Comparison of ENCODE assay signal across 17 cellular contexts in genomic region chrX:133265331-133265730, GRCh38. TPM values are rescaled to one million over a fixed set of nuclear protein-coding genes. Genes with fewer than 3 reads are reported as not detected.
DNase-seq lines count a peak whose midpoint lies in the region; ATAC-seq, FAIRE-seq and TF ChIP-seq lines count a peak whose summit lies in the region.
"Had no signal": no experiment of that assay in that cellular context is flagged by ENCODE, and none has a peak within 500 bp of the region (broad histone marks: within the 10 kb centered on the region; RNA-seq: fewer than 3 reads in every experiment).

No MANE protein-coding gene starts in this region.

- H3K79me2 ChIP-seq in HepG2 (ENCODE audit: insufficient read depth, low read length): no peaks in the 10 kb centered on the region
- H3K79me2 ChIP-seq in smooth muscle cell (ENCODE audit: low read depth): no peaks in the 10 kb centered on the region
- no peaks in the 10 kb centered on the region for H3K79me2 ChIP-seq in GM23248 (ENCODE audit: insufficient read depth)

- no peaks in the 10 kb centered on the region for H3K36me3 ChIP-seq in ectodermal cell (ENCODE audit: control insufficient read depth, insufficient read depth, low read length)
- no peaks in the 10 kb centered on the region for H3K36me3 ChIP-seq in HepG2 (replicated peaks in 1 of 2; ENCODE audit: control insufficient read depth in 1 of 2, insufficient read depth in 2 of 2, low read length in 2 of 2)
- no peaks in the 10 kb centered on the region for H3K36me3 ChIP-seq in smooth muscle cell (ENCODE audit: low read depth)
- no peaks in the 10 kb centered on the region for H3K36me3 ChIP-seq in GM23248 (ENCODE audit: low read depth)
- H3K36me3 ChIP-seq: BE2C had no signal

- peak; percentile 71 for TF ChIP-seq EP300 in Ishikawa (IDR thresholded peaks at IDR 0.05; ENCODE audit: borderline replicate concordance)
- TF ChIP-seq EP300 in HepG2 (IDR thresholded peaks at IDR 0.05; ENCODE audit: low read depth in 2 of 2, low read length in 2 of 2): no peak
- no peak for TF ChIP-seq EP300 in HepG2 (CRISPR knock-in tag; IDR thresholded peaks at IDR 0.05; ENCODE audit: borderline replicate concordance)

- FAIRE-seq in HepG2 (lab: Jason Lieb, UNC): no peak

- H2AFZ ChIP-seq in HepG2 (ENCODE audit: low read length): no peak overlapping the region
- H2AFZ ChIP-seq in smooth muscle cell (ENCODE audit: low read depth): no peak overlapping the region
- no peak overlapping the region for H2AFZ ChIP-seq in GM23248

- TF ChIP-seq POLR2A in HepG2 (IDR thresholded peaks at IDR 0.05; ENCODE audit: insufficient read depth in 1 of 2, low read depth in 2 of 2, low read length in 2 of 2): no peak

- DNase-seq in HepG2 (ENCODE audit: low spot score): peak; percentile 12
- DNase-seq in smooth muscle cell (lab: John Stamatoyannopoulos, UW; ENCODE audit: unreplicated experiment): no peak
- no peak for DNase-seq in activated effector memory CD4-positive, alpha-beta T cell treated with anti-CD3 and anti-CD28 coated beads, Interleukin-2, amount 50 U/mL, for 16 hours
- DNase-seq in GM23248: no peak
- DNase-seq in HPDE6-E6E7 (ENCODE audit: extremely low spot score): no peak
- DNase-seq in posterior cingulate gyrus: no peak
- DNase-seq: BE2C, midbrain, MM.1S, NCI-H2107, RPMI8226 had no signal

- H3F3A ChIP-seq in smooth muscle cell (ENCODE audit: low read depth) (no peaks in the 10 kb centered on the region), GM23248 (ENCODE audit: insufficient read depth) (no peaks in the 10 kb centered on the region)

- intact Hi-C loops in HepG2 (cut with micrococcal nuclease; ENCODE audit: unreplicated experiment) (no loop called here), posterior cingulate gyrus (cut with DNase I) (no loop called here)

- TF ChIP-seq CTCF in HepG2 (CRISPR knock-in tag; IDR thresholded peaks at IDR 0.05) (no peak), smooth muscle cell (IDR thresholded peaks at IDR 0.05; ENCODE audit: borderline replicate concordance, insufficient read depth, poor library complexity, severe bottlenecking) (no peak)

- ATAC-seq in HepG2: peak; percentile 63

- H3K27ac ChIP-seq in ectodermal cell (ENCODE audit: insufficient read depth, low read depth, low read length, poor library complexity, severe bottlenecking) (peak overlapping the region; percentile 53), HepG2 (ENCODE audit: extremely low read length, insufficient read depth, low read length) (no peak overlapping the region), smooth muscle cell (ENCODE audit: low read depth) (no peak overlapping the region), GM23248 (no peak overlapping the region)
- H3K27ac ChIP-seq: coronary artery had no signal

- no peak overlapping the region for H3K9ac ChIP-seq in HepG2 (ENCODE audit: insufficient read depth, low read depth, low read length)
- H3K9ac ChIP-seq in smooth muscle cell (ENCODE audit: low read depth): no peak overlapping the region
- no peak overlapping the region for H3K9ac ChIP-seq in GM23248

- H3K4me3 ChIP-seq in ectodermal cell (ENCODE audit: insufficient read depth, low read depth, low read length): no peak overlapping the region
- H3K4me3 ChIP-seq in HepG2 (replicated peaks in 1 of 3; ENCODE audit: insufficient read depth in 1 of 3, low read depth in 2 of 3, low read length in 3 of 3): no peak overlapping the region
- H3K4me3 ChIP-seq in smooth muscle cell: peak overlapping the region; percentile 18
- no peak overlapping the region for H3K4me3 ChIP-seq in GM23248
- H3K4me3 ChIP-seq: coronary artery had no signal

- WGBS in ectodermal cell, 2 experiments: 1 to 3% methylated on average over 13 of the region's 13 CpGs
- 3% methylated on average over 5 of the region's 13 CpGs for WGBS in HepG2 (ENCODE audit: low lambda C conversion rate)
- WGBS in smooth muscle cell (ENCODE audit: low lambda C conversion rate): 42% methylated on average over 13 of the region's 13 CpGs
- 51 to 58% methylated on average over 10 to 13 of the region's 13 CpGs for WGBS in GM23248 (ENCODE audit: low coverage in 1 of 2, low lambda C conversion rate in 2 of 2, missing lambda C conversion rate in 2 of 2), 2 experiments

- peaks cover 10% of the 10 kb centered on the region for H3K4me1 ChIP-seq in ectodermal cell (ENCODE audit: control insufficient read depth, insufficient read depth, low read length)
- H3K4me1 ChIP-seq in HepG2 (ENCODE audit: insufficient read depth, low read length): no peaks in the 10 kb centered on the region; the same call in 1 of the 2 replicates
- peaks cover 9% of the 10 kb centered on the region for H3K4me1 ChIP-seq in smooth muscle cell (ENCODE audit: low read depth)
- no peaks in the 10 kb centered on the region for H3K4me1 ChIP-seq in GM23248 (ENCODE audit: insufficient read depth)
- H3K4me1 ChIP-seq: BE2C had no signal

- H3K4me2 ChIP-seq in HepG2 (ENCODE audit: low read depth, low read length) (peak overlapping the region; percentile 55), smooth muscle cell (peak overlapping the region; percentile 69), GM23248 (ENCODE audit: unreplicated experiment) (no peak overlapping the region)

- H3K9me3 ChIP-seq in ectodermal cell (ENCODE audit: control insufficient read depth, low read length) (no peaks in the 10 kb centered on the region), HepG2 (ENCODE audit: low read length) (no peaks in the 10 kb centered on the region), smooth muscle cell (replicated peaks; ENCODE audit: low read depth) (no peaks in the 10 kb centered on the region), GM23248 (ENCODE audit: low read depth) (no peaks in the 10 kb centered on the region)
- H3K9me3 ChIP-seq: BE2C had no signal

- H4K20me1 ChIP-seq in HepG2 (ENCODE audit: insufficient read depth, low read length) (no peaks in the 10 kb centered on the region), smooth muscle cell (ENCODE audit: low read depth) (no peaks in the 10 kb centered on the region), GM23248 (ENCODE audit: insufficient read depth) (no peaks in the 10 kb centered on the region)

- H3K27me3 ChIP-seq in ectodermal cell (ENCODE audit: control insufficient read depth, insufficient read depth, low read length, poor library complexity, severe bottlenecking) (no peaks in the 10 kb centered on the region), HepG2 (ENCODE audit: control insufficient read depth in 1 of 2, insufficient read depth in 2 of 2, low read length in 2 of 2) (no peaks in the 10 kb centered on the region), smooth muscle cell (ENCODE audit: low read depth) (no peaks in the 10 kb centered on the region), GM23248 (replicated peaks; ENCODE audit: insufficient read depth) (no peaks in the 10 kb centered on the region)
- H3K27me3 ChIP-seq: BE2C had no signal

- CTCF ChIA-PET in HepG2 (lab: Yijun Ruan, JAX; ENCODE audit: low intra/inter-chr PET ratio, low total read pairs): no interaction called here

- TF ChIP-seq RAD21 in Ishikawa (IDR thresholded peaks at IDR 0.05; ENCODE audit: low read depth): no peak
- no peak for TF ChIP-seq RAD21 in HepG2 (CRISPR knock-in tag; IDR thresholded peaks at IDR 0.05)

- POLR2A ChIA-PET in HepG2 (lab: Yijun Ruan, JAX): no interaction called here

- no peaks in the 10 kb centered on the region for H3K9me2 ChIP-seq in GM23248 (ENCODE audit: insufficient read depth)

- in situ Hi-C loops in HepG2 (cut with HindIII; ENCODE audit: extremely low pct_ligation_motif_present, low pct_unique_long_range_greater_than_20kb): no loop called here
- in situ Hi-C loops in GM23248 (cut with MboI): no loop called here

- BruUV-seq in HepG2 (replicated peaks; lab: Mats Ljungman, UMichigan): no TSS peak

TF ChIP-seq in Ishikawa, 13 proteins besides CTCF, POLR2A, EP300 and RAD21 (continues in another document):
- TF ChIP-seq CREB1 (IDR thresholded peaks at IDR 0.05; ENCODE audit: low read depth) (no peak), TEAD4 (IDR thresholded peaks at IDR 0.05) (peak; percentile 88), FOXM1 (IDR thresholded peaks at IDR 0.05; ENCODE audit: borderline replicate concordance, low read depth) (peak; percentile 51; the same call in 1 of the 2 replicates), EGR1 (IDR thresholded peaks at IDR 0.05) (no peak)

TF ChIP-seq in HepG2, 621 proteins besides CTCF, POLR2A, EP300 and RAD21 (continues in another document):
- TF ChIP-seq RXRA (CRISPR knock-in tag; IDR thresholded peaks at IDR 0.05) (0 out of 2 replicates have a peak, but pooled peaks have one; percentile 17), ZNF430 (CRISPR knock-in tag; IDR thresholded peaks at IDR 0.05) (no peak)

RNA-seq across cellular contexts. Expression of gene TFDP3, which starts 47.2 kb away (rescaled TPM):
- not detected for polyA plus RNA-seq in ectodermal cell (2013, experiment 1 of 4)
- polyA plus RNA-seq in ectodermal cell (2013, experiment 2 of 4): not detected
- not detected for polyA plus RNA-seq in ectodermal cell (2013, experiment 3 of 4)
- not detected for polyA plus RNA-seq in ectodermal cell (2013, experiment 4 of 4)
- total RNA-seq in HepG2 (2016; rRNA removed; fragmentation: Illumina TruSeq; extraction: Trizol) (not detected in 2 replicates), smooth muscle cell (not detected in 2 replicates)
- total RNA-seq in HepG2 (2016; cell fraction: cytosol; rRNA removed; fragmentation: Illumina TruSeq; extraction: Trizol; ENCODE audit: low read depth): not detected in 2 replicates
- total RNA-seq in HepG2 (2016; cell fraction: insoluble cytoplasmic fraction; rRNA removed; fragmentation: Illumina TruSeq; extraction: Trizol): not detected in 2 replicates
- total RNA-seq in HepG2 (2016; cell fraction: membrane; rRNA removed; fragmentation: Illumina TruSeq; extraction: Trizol): not detected in 2 replicates
- total RNA-seq in HepG2 (2016; cell fraction: nucleus; rRNA removed; fragmentation: Illumina TruSeq; extraction: Trizol): not detected in 2 replicates
- polyA plus RNA-seq in HepG2 (2011; rRNA removed) (not detected in 2 replicates), smooth muscle cell (not detected in 2 replicates), GM23248 (2016; fragmentation: Nextera tagmentation; extraction: Ambion mirVana) (not detected in 2 replicates)
- not detected in 2 replicates for polyA plus RNA-seq in HepG2 (2011; cell fraction: cytosol; rRNA removed)
- not detected in 2 replicates for polyA plus RNA-seq in HepG2 (2011; cell fraction: nucleus; rRNA removed)
- not detected in 2 replicates for polyA plus RNA-seq in HepG2 (2012)
- not detected in 2 replicates for polyA plus RNA-seq in HepG2 (2016; cell fraction: cytosol; fragmentation: Illumina TruSeq; extraction: Trizol; ENCODE audit: low read depth)
- polyA plus RNA-seq in HepG2 (2016; cell fraction: insoluble cytoplasmic fraction; fragmentation: Illumina TruSeq; extraction: Trizol; ENCODE audit: low read depth): not detected in 2 replicates
- not detected in 2 replicates for polyA plus RNA-seq in HepG2 (2016; cell fraction: membrane; fragmentation: Illumina TruSeq; extraction: Trizol; ENCODE audit: low read depth)
- not detected in 2 replicates for polyA plus RNA-seq in HepG2 (2016; cell fraction: nucleus; fragmentation: Illumina TruSeq; extraction: Trizol; ENCODE audit: insufficient read depth, low read depth)
- polyA minus RNA-seq in HepG2 (2011; rRNA and poly(A)+ RNA removed; ENCODE audit: low replicate concordance): not detected in 2 replicates
- not detected in 2 replicates for polyA minus RNA-seq in HepG2 (2011; cell fraction: cytosol; rRNA and poly(A)+ RNA removed)
- polyA minus RNA-seq in HepG2 (2011; cell fraction: nucleus; rRNA and poly(A)+ RNA removed): not detected in 2 replicates
- not detected in 2 replicates for total RNA-seq in GM23248 (2014; rRNA removed; shearing (Covaris generic))
- total RNA-seq: fibroblast of lung, posterior vena cava, temporal lobe had no signal
- polyA plus RNA-seq: fibroblast of lung had no signal
